In the genomic region with DNA sequence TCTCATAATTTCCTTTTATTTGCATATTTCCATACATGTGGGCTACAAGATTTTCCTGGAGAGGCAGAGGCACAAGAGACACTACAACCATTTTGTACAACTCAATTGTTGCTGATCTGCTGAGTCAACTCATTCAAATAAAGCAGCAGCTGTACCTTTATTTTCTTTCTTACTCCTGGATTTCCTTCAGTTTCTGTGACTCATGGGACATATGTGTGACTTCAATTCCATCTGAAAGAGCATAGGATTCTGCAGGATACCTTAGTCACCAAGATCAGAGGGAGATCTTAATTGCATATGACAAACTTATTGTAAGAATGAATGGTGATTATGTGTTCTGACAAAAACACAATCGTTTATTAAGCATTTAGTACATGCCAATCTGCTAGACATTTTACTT, we compare ENCODE assay signal across 29 cellular contexts.
"Had no signal": no experiment of that assay in that cellular context is flagged by ENCODE, and none has a peak within 500 bp of the region (broad histone marks: within the 10 kb centered on the region; RNA-seq: fewer than 3 reads in every experiment).

No MANE protein-coding gene starts in this region.

- H3K9me3 ChIP-seq: adrenal gland, ascending aorta, lower lobe of right lung, tibial artery had no signal

- H3K27me3 Mint-ChIP-seq: activated B cell treated with CpG ODN at 0.5 μM for 24 hours; activated CD4-positive, alpha-beta T cell treated with anti-CD3 and anti-CD28 coated beads for 36 hours; activated naive CD8-positive, alpha-beta T cell; activated T-cell treated with anti-CD3 and anti-CD28 coated beads, Interleukin-2, amount 50 U/mL, for 24 hours; activated T-helper 17 cell treated with anti-CD3 and anti-CD28 coated beads, Interleukin-2, amount 50 U/mL, for 72 hours; naive thymus-derived CD4-positive, alpha-beta T cell; stimulated activated naive CD8-positive, alpha-beta T cell treated with anti-CD3 and anti-CD28 coated beads, Interleukin-15, amount 100 ng/mL, for 72 hours had no signal

- H3K27me3 ChIP-seq: adrenal gland, ascending aorta, gastroesophageal sphincter, heart right ventricle, tibial artery had no signal

- H3K36me3 ChIP-seq: adrenal gland, ascending aorta, gastroesophageal sphincter, heart right ventricle, lower lobe of right lung, tibial artery had no signal

- H3K9me3 Mint-ChIP-seq: activated T-cell treated with anti-CD3 and anti-CD28 coated beads, Interleukin-2, amount 50 U/mL, for 24 hours; activated T-helper 17 cell treated with anti-CD3 and anti-CD28 coated beads, Interleukin-2, amount 50 U/mL, for 72 hours had no signal

- H3K4me1 ChIP-seq: adrenal gland, ascending aorta, gastroesophageal sphincter, heart right ventricle, lower lobe of right lung, tibial artery had no signal

- H3K36me3 Mint-ChIP-seq: activated naive CD8-positive, alpha-beta T cell; naive thymus-derived CD4-positive, alpha-beta T cell; stimulated activated effector memory CD8-positive, alpha-beta T cell treated with anti-CD3 and anti-CD28 coated beads, Interleukin-12 subunit alpha, Interleukin-12 subunit beta, amount 100 ng/mL, for 72 hours had no signal

- H3K4me1 Mint-ChIP-seq: activated B cell treated with CpG ODN at 0.5 μM for 24 hours; activated CD4-positive, alpha-beta T cell treated with anti-CD3 and anti-CD28 coated beads for 36 hours; activated T-helper 17 cell treated with anti-CD3 and anti-CD28 coated beads, Interleukin-2, amount 50 U/mL, for 72 hours; endodermal cell; naive thymus-derived CD4-positive, alpha-beta T cell; neural crest cell; stimulated activated effector memory CD8-positive, alpha-beta T cell treated with anti-CD3 and anti-CD28 coated beads, Interleukin-12 subunit alpha, Interleukin-12 subunit beta, amount 100 ng/mL, for 72 hours; stimulated activated naive CD8-positive, alpha-beta T cell treated with anti-CD3 and anti-CD28 coated beads, Interleukin-15, amount 100 ng/mL, for 72 hours had no signal

- DNase-seq: activated B cell treated with CpG ODN at 0.5 μM for 24 hours; activated CD4-positive, alpha-beta T cell treated with anti-CD3 and anti-CD28 coated beads for 36 hours; activated CD4-positive, alpha-beta T cell treated with anti-CD3 and anti-CD28 coated beads, Interleukin-2, amount 50 U/mL, for 4 hours; activated CD8-positive, alpha-beta memory T cell treated with anti-CD3 and anti-CD28 coated beads for 24 hours; activated CD8-positive, alpha-beta memory T cell treated with anti-CD3 and anti-CD28 coated beads, Interleukin-2, amount 50 U/mL, for 4 hours; activated naive CD4-positive, alpha-beta T cell; activated T-cell treated with anti-CD3 and anti-CD28 coated beads, Interleukin-2, amount 50 U/mL, for 24 hours; adrenal gland; cerebellar nuclear complex; endodermal cell; heart right ventricle; lower lobe of right lung; naive thymus-derived CD4-positive, alpha-beta T cell; posterior cingulate gyrus; small intestine; stimulated activated CD4-positive, alpha-beta T cell treated with anti-CD3 and anti-CD28 coated beads, Interleukin-2, amount 100 ng/mL, for 24 hours; stimulated activated naive CD8-positive, alpha-beta T cell treated with anti-CD3 and anti-CD28 coated beads, Interleukin-15, amount 100 ng/mL, for 72 hours; T1000; tibial artery had no signal

- H3K4me3 ChIP-seq: adrenal gland, ascending aorta, coronary artery, gastroesophageal sphincter, heart right ventricle, lower lobe of right lung, tibial artery had no signal

- H3K4me3 Mint-ChIP-seq: activated B cell treated with CpG ODN at 0.5 μM for 24 hours; activated CD4-positive, alpha-beta T cell treated with anti-CD3 and anti-CD28 coated beads for 36 hours; activated naive CD8-positive, alpha-beta T cell; activated T-cell treated with anti-CD3 and anti-CD28 coated beads, Interleukin-2, amount 50 U/mL, for 24 hours; activated T-helper 17 cell treated with anti-CD3 and anti-CD28 coated beads, Interleukin-2, amount 50 U/mL, for 72 hours; endodermal cell; naive thymus-derived CD4-positive, alpha-beta T cell; neural crest cell; stimulated activated effector memory CD8-positive, alpha-beta T cell treated with anti-CD3 and anti-CD28 coated beads, Interleukin-12 subunit alpha, Interleukin-12 subunit beta, amount 100 ng/mL, for 72 hours; stimulated activated naive CD8-positive, alpha-beta T cell treated with anti-CD3 and anti-CD28 coated beads, Interleukin-15, amount 100 ng/mL, for 72 hours had no signal

- H3K27ac Mint-ChIP-seq: activated B cell treated with CpG ODN at 0.5 μM for 24 hours; activated CD4-positive, alpha-beta T cell treated with anti-CD3 and anti-CD28 coated beads for 36 hours; activated naive CD8-positive, alpha-beta T cell; activated T-cell treated with anti-CD3 and anti-CD28 coated beads, Interleukin-2, amount 50 U/mL, for 24 hours; activated T-helper 17 cell treated with anti-CD3 and anti-CD28 coated beads, Interleukin-2, amount 50 U/mL, for 72 hours; endodermal cell; naive thymus-derived CD4-positive, alpha-beta T cell; stimulated activated effector memory CD8-positive, alpha-beta T cell treated with anti-CD3 and anti-CD28 coated beads, Interleukin-12 subunit alpha, Interleukin-12 subunit beta, amount 100 ng/mL, for 72 hours; stimulated activated naive CD8-positive, alpha-beta T cell treated with anti-CD3 and anti-CD28 coated beads, Interleukin-15, amount 100 ng/mL, for 72 hours had no signal

- ATAC-seq: activated CD4-positive, alpha-beta T cell treated with anti-CD3 and anti-CD28 coated beads for 36 hours; activated T-helper 17 cell treated with anti-CD3 and anti-CD28 coated beads, Interleukin-2, amount 50 U/mL, for 72 hours; gastroesophageal sphincter; heart right ventricle; left lobe of liver; lower lobe of right lung; naive thymus-derived CD4-positive, alpha-beta T cell; sciatic nerve; stimulated activated effector memory CD8-positive, alpha-beta T cell treated with anti-CD3 and anti-CD28 coated beads, Interleukin-12 subunit alpha, Interleukin-12 subunit beta, amount 100 ng/mL, for 72 hours; stimulated activated naive CD8-positive, alpha-beta T cell treated with anti-CD3 and anti-CD28 coated beads, Interleukin-15, amount 100 ng/mL, for 72 hours had no signal

- H3K27ac ChIP-seq: adrenal gland, ascending aorta, coronary artery, epithelial cell of prostate, gastroesophageal sphincter, heart right ventricle, lower lobe of right lung, tibial artery had no signal
